Comparison of ENCODE assay signal across 27 cellular contexts in the genomic region with DNA sequence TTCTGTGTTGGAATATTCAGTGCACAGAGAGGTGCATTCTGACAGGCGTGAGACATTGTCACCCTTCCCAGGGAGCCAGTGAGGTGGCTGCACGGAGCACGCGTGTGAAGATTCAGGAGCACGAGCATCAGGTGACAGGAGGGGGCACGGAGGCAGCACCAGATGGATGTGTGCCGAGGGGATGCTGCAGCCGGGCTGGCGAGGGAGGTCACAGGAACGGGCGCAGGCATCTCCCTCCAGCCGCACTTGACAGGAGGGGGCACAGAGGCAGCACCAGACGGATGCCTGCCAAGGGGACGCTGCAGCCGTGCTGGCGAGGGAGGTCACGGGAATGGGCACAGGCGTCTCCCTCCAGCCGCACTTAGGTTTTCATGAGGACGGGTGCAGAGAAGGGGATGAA.
DNase-seq lines count a peak whose midpoint lies in the region; ATAC-seq, FAIRE-seq and TF ChIP-seq lines count a peak whose summit lies in the region.
"Had no signal": no experiment of that assay in that cellular context is flagged by ENCODE, and none has a peak within 500 bp of the region (broad histone marks: within the 10 kb centered on the region; RNA-seq: fewer than 3 reads in every experiment).

No MANE protein-coding gene starts in this region.

- intact Hi-C loops in spleen (cut with DNase I; ENCODE audit: low total_unique reads): no loop called here

- H3K23ac ChIP-seq in H1 (ENCODE audit: insufficient read length): no peak overlapping the region

- no peak for TF ChIP-seq EP300 in H1 (IDR thresholded peaks at IDR 0.05; ENCODE audit: borderline replicate concordance in 1 of 2, low read depth in 2 of 2, low read length in 2 of 2)

- no peak overlapping the region for H2AFZ ChIP-seq in H1 (ENCODE audit: low read length)

- H3K4ac ChIP-seq in H1 (replicated peaks; ENCODE audit: insufficient read length, low read depth, low read length): no peak overlapping the region

- H3K9ac ChIP-seq in H1 (replicated peaks in 1 of 4; ENCODE audit: extremely low read depth in 1 of 4, low read depth in 3 of 4, low read length in 3 of 4) (no peak overlapping the region), muscle layer of colon (ENCODE audit: low read length) (no peak overlapping the region)
- H3K9ac ChIP-seq: BLaER1 treated with 17β-estradiol and CSF1 and Interleukin-3, amounts not matched to agents 10 nM and 100 nM had no signal

- H2AK5ac ChIP-seq in H1 (ENCODE audit: low read depth, low read length): no peak overlapping the region

- DNase-seq in NCI-H2171 treated with DMSO at 0.1 percent for 48 hours (lab: John Stamatoyannopoulos, UW) (peak; percentile 64), H1 (ENCODE audit: low read depth in 1 of 2, low spot score in 2 of 2) (no peak), spleen (peak; percentile 47), SIG-M5 treated with dmso at 0.1 percent for 504 hours (lab: John Stamatoyannopoulos, UW; ENCODE audit: unreplicated experiment) (no peak)
- no peak for DNase-seq in stimulated activated CD4-positive, alpha-beta T cell treated with anti-CD3 and anti-CD28 coated beads, Interleukin-2, amount 100 ng/mL, for 24 hours
- no peak for DNase-seq in activated naive CD4-positive, alpha-beta T cell treated with anti-CD3 and anti-CD28 coated beads, Interleukin-2, amount 10 ng/mL, durations not matched to agents 7 days and 5 days
- DNase-seq: activated CD4-positive, alpha-beta T cell treated with anti-CD3 and anti-CD28 coated beads, Interleukin-2, amount 10 ng/mL, durations not matched to agents 7 days and 5 days; Caco-2; colonic mucosa; NCI-H1105 treated with DMSO at 0.1 percent for 48 hours; NCI-H2081 treated with DMSO at 0.1 percent for 48 hours; NCI-H510A treated with DMSO at 0.1 percent for 48 hours; retina; stimulated activated CD4-positive, alpha-beta T cell treated with anti-CD3 and anti-CD28 coated beads, Interleukin-4, amount 100 ng/mL, for 24 hours; uterus had no signal

- H3K27ac ChIP-seq in H1 (ENCODE audit: low read depth, low read length) (no peak overlapping the region), muscle layer of colon (ENCODE audit: low read depth, low read length) (peak overlapping the region; percentile 10), spleen (no peak overlapping the region)
- H3K27ac ChIP-seq: BLaER1 treated with 17β-estradiol and CSF1 and Interleukin-3, amounts not matched to agents 10 nM and 100 nM; colonic mucosa; HL-60; VCaP had no signal

- no peak overlapping the region for H4K8ac ChIP-seq in H1 (ENCODE audit: extremely low read depth, insufficient read depth, low read length)

- H2BK20ac ChIP-seq in H1 (ENCODE audit: low read length): no peak overlapping the region

- no peaks in the 10 kb centered on the region for H3K9me3 ChIP-seq in H1 (ENCODE audit: insufficient read depth in 2 of 2, low read depth in 1 of 2, low read length in 1 of 2)
- H3K9me3 ChIP-seq in muscle layer of colon (ENCODE audit: low read length): no peaks in the 10 kb centered on the region
- H3K9me3 ChIP-seq in spleen: no peaks in the 10 kb centered on the region
- H3K9me3 ChIP-seq: BLaER1 treated with 17β-estradiol and CSF1 and Interleukin-3, amounts not matched to agents 10 nM and 100 nM; Caco-2; colonic mucosa; uterus had no signal

- H4K91ac ChIP-seq in H1 (replicated peaks; ENCODE audit: insufficient read length, low read length): no peak overlapping the region

- 93% methylated on average over 20 of the region's 20 CpGs; no CpG with 5 or more reads in 1 of the 2 experiments for WGBS in H1 (ENCODE audit: extremely low coverage in 1 of 2, insufficient coverage in 1 of 2, insufficient read length in 1 of 2, insufficient replicate concordance in 2 of 2, low coverage in 1 of 2, low lambda C conversion rate in 2 of 2, missing lambda C conversion rate in 1 of 2), 2 experiments
- WGBS in spleen, 5 donors: 91 to 95% (median 93%) methylated on average over 20 of the region's 20 CpGs

- 0 out of 2 replicates have a peak overlapping the region, but pooled peaks have one; percentile 50 for H2BK5ac ChIP-seq in H1 (ENCODE audit: low read depth, low read length)

- H3K4me3 ChIP-seq in H1 (ENCODE audit: extremely low read depth in 1 of 4, insufficient read depth in 2 of 4, low read depth in 3 of 4, low read length in 4 of 4) (no peak overlapping the region), muscle layer of colon (ENCODE audit: low read depth in 1 of 2, low read length in 2 of 2) (no peak overlapping the region), spleen (no peak overlapping the region)
- H3K4me3 ChIP-seq: BLaER1 treated with 17β-estradiol and CSF1 and Interleukin-3, amounts not matched to agents 10 nM and 100 nM; colonic mucosa; uterus had no signal

- no peaks in the 10 kb centered on the region for H3K9me3 Mint-ChIP-seq in activated naive CD4-positive, alpha-beta T cell treated with anti-CD3 and anti-CD28 coated beads, Interleukin-2, amount 10 ng/mL, durations not matched to agents 7 days and 5 days
- H3K9me3 Mint-ChIP-seq: activated CD4-positive, alpha-beta T cell treated with anti-CD3 and anti-CD28 coated beads, Interleukin-2, amount 10 ng/mL, durations not matched to agents 7 days and 5 days; activated T-helper 17 cell treated with anti-CD3 and anti-CD28 coated beads, Interleukin-2, amount 50 U/mL, for 72 hours; neural crest cell; stimulated activated naive CD8-positive, alpha-beta T cell treated with anti-CD3 and anti-CD28 coated beads, Interleukin-15, Interleukin-2, amounts not matched to agents 100 ng/mL and 50 ng/mL, for 24 hours; T-helper 2 cell treated with Interferon-gamma antibody and Interleukin-4, amounts not matched to agents 5 μg/mL and 100 μg/mL, for 36 hours had no signal

- H2BK15ac ChIP-seq in H1 (ENCODE audit: low read length): no peak overlapping the region

- H3K27me3 ChIP-seq in H1 (replicated peaks in 1 of 4; ENCODE audit: control insufficient read depth in 3 of 4, extremely low read depth in 1 of 4, insufficient read depth in 3 of 4, low read length in 3 of 4): no peaks in the 10 kb centered on the region
- H3K27me3 ChIP-seq in muscle layer of colon (ENCODE audit: control insufficient read depth in 1 of 2, insufficient read depth in 2 of 2, low read length in 2 of 2): no peaks in the 10 kb centered on the region
- H3K27me3 ChIP-seq in spleen (replicated peaks in 1 of 7): peaks cover 0 to 79% (median 0%) of the 10 kb centered on the region in 7 donors
- H3K27me3 ChIP-seq: colonic mucosa, uterus had no signal

- H3K4me1 ChIP-seq in H1 (replicated peaks in 1 of 4; ENCODE audit: control insufficient read depth in 3 of 4, insufficient read depth in 4 of 4, low read length in 3 of 4): peaks cover 5 to 25% (median 20%) of the 10 kb centered on the region in 4 experiments
- peaks cover 70% of the 10 kb centered on the region for H3K4me1 ChIP-seq in muscle layer of colon (ENCODE audit: insufficient read depth, low read length)
- H3K4me1 ChIP-seq in spleen: peaks cover 0 to 65% (median 38%) of the 10 kb centered on the region in 6 donors
- H3K4me1 ChIP-seq: colonic mucosa had no signal

- TF ChIP-seq RAD21 in H1 (IDR thresholded peaks at IDR 0.05 in 1 of 2, conservative IDR thresholded peaks at IDR 0.05 in 1 of 2; ENCODE audit: low read depth in 2 of 2, low read length in 2 of 2): no peak

- CTCF ChIA-PET in H1 (lab: Charles Lee; ENCODE audit: partially characterized antibody): interaction anchor here (1.4 kb wide), 1 partner anchor 11 kb away, joined by 3 read pairs; no protein-coding TSS in a partner anchor
- CTCF ChIA-PET in activated naive CD4-positive, alpha-beta T cell treated with anti-CD3 and anti-CD28 coated beads, Interleukin-2, amount 10 ng/mL, durations not matched to agents 7 days and 5 days (lab: Charles Lee): no interaction called here

- no peak overlapping the region for H4K5ac ChIP-seq in H1 (ENCODE audit: insufficient read length, low read depth, low read length)

- no peak overlapping the region for H3K4me3 Mint-ChIP-seq in activated naive CD4-positive, alpha-beta T cell treated with anti-CD3 and anti-CD28 coated beads, Interleukin-2, amount 10 ng/mL, durations not matched to agents 7 days and 5 days
- H3K4me3 Mint-ChIP-seq: activated CD4-positive, alpha-beta T cell treated with anti-CD3 and anti-CD28 coated beads, Interleukin-2, amount 10 ng/mL, durations not matched to agents 7 days and 5 days; activated naive CD8-positive, alpha-beta T cell; activated T-helper 17 cell treated with anti-CD3 and anti-CD28 coated beads, Interleukin-2, amount 50 U/mL, for 72 hours; neural crest cell; stimulated activated naive CD8-positive, alpha-beta T cell treated with anti-CD3 and anti-CD28 coated beads, Interleukin-15, Interleukin-2, amounts not matched to agents 100 ng/mL and 50 ng/mL, for 24 hours; T-helper 2 cell treated with Interferon-gamma antibody and Interleukin-4, amounts not matched to agents 5 μg/mL and 100 μg/mL, for 36 hours had no signal

- no peak for TF ChIP-seq CTCF in H1 (IDR thresholded peaks at IDR 0.05; ENCODE audit: control extremely low read depth in 1 of 3, insufficient read depth in 1 of 3, low read depth in 1 of 3, low read length in 3 of 3)
- TF ChIP-seq CTCF in spleen (IDR thresholded peaks at IDR 0.05 in 8 of 11, conservative IDR thresholded peaks at IDR 0.05 in 3 of 11): no peak

- no peaks in the 10 kb centered on the region for H3K23me2 ChIP-seq in H1 (ENCODE audit: low read depth, low read length)

- POLR2A ChIA-PET in H1 (lab: Charles Lee; ENCODE audit: partially characterized antibody): no interaction called here

- no peak overlapping the region for H3K27ac Mint-ChIP-seq in activated naive CD4-positive, alpha-beta T cell treated with anti-CD3 and anti-CD28 coated beads, Interleukin-2, amount 10 ng/mL, durations not matched to agents 7 days and 5 days
- H3K27ac Mint-ChIP-seq: activated CD4-positive, alpha-beta T cell treated with anti-CD3 and anti-CD28 coated beads, Interleukin-2, amount 10 ng/mL, durations not matched to agents 7 days and 5 days; activated naive CD8-positive, alpha-beta T cell; activated T-helper 17 cell treated with anti-CD3 and anti-CD28 coated beads, Interleukin-2, amount 50 U/mL, for 72 hours; stimulated activated naive CD8-positive, alpha-beta T cell treated with anti-CD3 and anti-CD28 coated beads, Interleukin-15, Interleukin-2, amounts not matched to agents 100 ng/mL and 50 ng/mL, for 24 hours; T-helper 2 cell treated with Interferon-gamma antibody and Interleukin-4, amounts not matched to agents 5 μg/mL and 100 μg/mL, for 36 hours had no signal

- no peak for ATAC-seq in HG02763 (IDR thresholded peaks at IDR 0.05; ENCODE audit: unreplicated experiment)
- ATAC-seq: activated T-helper 17 cell treated with anti-CD3 and anti-CD28 coated beads, Interleukin-2, amount 50 U/mL, for 72 hours had no signal

- peaks cover 10 to 18% of the 10 kb centered on the region in 2 experiments for H4K20me1 ChIP-seq in H1 (replicated peaks in 1 of 2; ENCODE audit: control insufficient read depth in 1 of 2, insufficient read depth in 2 of 2, low read length in 2 of 2)

- H3K36me3 ChIP-seq in H1 (ENCODE audit: control insufficient read depth in 2 of 4, insufficient read depth in 4 of 4, low read length in 3 of 4): no peaks in the 10 kb centered on the region
- no peaks in the 10 kb centered on the region for H3K36me3 ChIP-seq in muscle layer of colon (ENCODE audit: insufficient read depth, low read length)
- no peaks in the 10 kb centered on the region for H3K36me3 ChIP-seq in spleen
- H3K36me3 ChIP-seq: BLaER1 treated with 17β-estradiol and CSF1 and Interleukin-3, amounts not matched to agents 10 nM and 100 nM; colonic mucosa; uterus had no signal

- H3K56ac ChIP-seq in H1 (replicated peaks; ENCODE audit: insufficient read length, low read depth, low read length): no peak overlapping the region

- 0 out of 2 replicates have a peak overlapping the region, but pooled peaks have one; percentile 22 for H2BK12ac ChIP-seq in H1 (ENCODE audit: low read depth, low read length)

- peaks cover 6% of the 10 kb centered on the region; the same call in 1 of the 2 replicates for H3K79me1 ChIP-seq in H1 (ENCODE audit: low read depth, low read length)

- H3K14ac ChIP-seq in H1 (ENCODE audit: insufficient read length): no peak overlapping the region

- TF ChIP-seq POLR2A in H1 (IDR thresholded peaks at IDR 0.05; ENCODE audit: control extremely low read depth in 1 of 2, low read depth in 2 of 2, low read length in 2 of 2) (no peak), spleen (IDR thresholded peaks at IDR 0.05) (no peak)

- H3K36me3 Mint-ChIP-seq in activated naive CD4-positive, alpha-beta T cell treated with anti-CD3 and anti-CD28 coated beads, Interleukin-2, amount 10 ng/mL, durations not matched to agents 7 days and 5 days: no peaks in the 10 kb centered on the region
- H3K36me3 Mint-ChIP-seq: activated naive CD8-positive, alpha-beta T cell had no signal

- H3K27me3 Mint-ChIP-seq in activated naive CD4-positive, alpha-beta T cell treated with anti-CD3 and anti-CD28 coated beads, Interleukin-2, amount 10 ng/mL, durations not matched to agents 7 days and 5 days: peaks cover 44% of the 10 kb centered on the region

- 0 out of 4 replicates have a peak, but pooled peaks cover 0 to 7% of the 10 kb centered on the region in 2 experiments for H3K79me2 ChIP-seq in H1 (ENCODE audit: control insufficient read depth in 1 of 2, insufficient read depth in 2 of 2, low read length in 2 of 2)

- 0 out of 2 replicates have a peak overlapping the region, but pooled peaks have one; percentile 56 for H3K18ac ChIP-seq in H1 (ENCODE audit: extremely low read depth, low read length)

- H3K4me2 ChIP-seq in H1 (ENCODE audit: insufficient read depth in 1 of 2, low read depth in 2 of 2, low read length in 2 of 2): no peak overlapping the region

- peaks cover 3% of the 10 kb centered on the region for H3K4me1 Mint-ChIP-seq in activated naive CD4-positive, alpha-beta T cell treated with anti-CD3 and anti-CD28 coated beads, Interleukin-2, amount 10 ng/mL, durations not matched to agents 7 days and 5 days
- H3K4me1 Mint-ChIP-seq: activated CD4-positive, alpha-beta T cell treated with anti-CD3 and anti-CD28 coated beads, Interleukin-2, amount 10 ng/mL, durations not matched to agents 7 days and 5 days; activated T-helper 17 cell treated with anti-CD3 and anti-CD28 coated beads, Interleukin-2, amount 50 U/mL, for 72 hours had no signal

- FAIRE-seq in H1 (lab: Jason Lieb, UNC): no peak
- FAIRE-seq: GM12892, GM19239 had no signal

- no peak overlapping the region for H2BK120ac ChIP-seq in H1 (replicated peaks; ENCODE audit: low read depth, low read length)

Comparison
In these comparisons a context has a peak if more than half of its experiments do, and no peak if none do; other contexts are left out.
1. DNase-seq: peak in NCI-H2171 treated with DMSO at 0.1 percent for 48 hours (single experiment) and spleen (single experiment); none in H1 (0 of 2), SIG-M5 treated with dmso at 0.1 percent for 504 hours (single experiment), stimulated activated CD4-positive, alpha-beta T cell treated with anti-CD3 and anti-CD28 coated beads, Interleukin-2, amount 100 ng/mL, for 24 hours (0 of 2) and activated naive CD4-positive, alpha-beta T cell treated with anti-CD3 and anti-CD28 coated beads, Interleukin-2, amount 10 ng/mL, durations not matched to agents 7 days and 5 days (single experiment).